In the genomic region with DNA sequence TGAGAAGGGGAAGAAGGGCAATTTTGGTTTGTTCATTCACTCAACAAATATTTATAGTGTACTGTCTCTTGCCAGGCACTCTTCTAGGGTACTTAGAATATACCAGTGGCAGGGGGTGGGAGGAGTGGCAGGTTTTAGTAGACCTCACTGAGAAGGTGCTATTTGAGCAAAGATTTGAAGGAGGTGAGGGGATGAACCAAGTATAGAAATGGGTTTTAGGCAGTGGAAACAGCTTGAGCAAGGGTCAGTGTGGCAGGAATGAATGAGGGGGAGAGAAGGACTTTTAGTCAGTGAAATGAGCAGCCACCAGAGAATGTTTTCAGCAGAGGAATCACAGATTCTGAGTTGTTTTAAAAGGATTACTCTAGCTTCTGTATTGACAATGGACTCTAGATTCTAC, we compare ENCODE assay signal across 15 cellular contexts. TPM values are rescaled to one million over a fixed set of nuclear protein-coding genes. Genes with fewer than 3 reads are reported as not detected.
DNase-seq lines count a peak whose midpoint lies in the region; ATAC-seq and TF ChIP-seq lines count a peak whose summit lies in the region.
"Had no signal": no experiment of that assay in that cellular context is flagged by ENCODE, and none has a peak within 500 bp of the region (broad histone marks: within the 10 kb centered on the region; RNA-seq: fewer than 3 reads in every experiment).

No MANE protein-coding gene starts in this region.

- H3K4me1 Mint-ChIP-seq in activated naive CD4-positive, alpha-beta T cell treated with anti-CD3 and anti-CD28 coated beads for 36 hours (ENCODE audit: low read depth), result peaks cover 42% of the 10 kb centered on the region
- peaks cover 51% of the 10 kb centered on the region for H3K4me1 Mint-ChIP-seq in dendritic cell treated with granulocyte-macrophage colony-stimulating factor and Interleukin-4, amounts not matched to agents 40 ng/mL and 50 ng/mL, for 4 days (ENCODE audit: low read depth)
- H3K4me1 Mint-ChIP-seq in stimulated activated naive CD8-positive, alpha-beta T cell treated with anti-CD3 and anti-CD28 coated beads, Interleukin-15, amount 100 ng/mL, for 72 hours, result peaks cover 46% of the 10 kb centered on the region

- peaks cover 29% of the 10 kb centered on the region for H3K79me2 ChIP-seq in OCI-LY7 (ENCODE audit: insufficient read depth, low read depth, low read length)

- H3K9me3 ChIP-seq in OCI-LY7 (ENCODE audit: low read length), result no peaks in the 10 kb centered on the region
- H3K9me3 ChIP-seq: breast epithelium, left ventricle myocardium inferior, ovary, vagina had no signal

- H3K27me3 Mint-ChIP-seq in activated naive CD4-positive, alpha-beta T cell treated with anti-CD3 and anti-CD28 coated beads for 36 hours (ENCODE audit: low read depth), result no peaks in the 10 kb centered on the region
- H3K27me3 Mint-ChIP-seq in dendritic cell treated with granulocyte-macrophage colony-stimulating factor and Interleukin-4, amounts not matched to agents 40 ng/mL and 50 ng/mL, for 4 days, result no peaks in the 10 kb centered on the region
- H3K27me3 Mint-ChIP-seq in stimulated activated naive CD8-positive, alpha-beta T cell treated with anti-CD3 and anti-CD28 coated beads, Interleukin-15, amount 100 ng/mL, for 72 hours, result no peaks in the 10 kb centered on the region

- intact Hi-C loops in activated naive CD4-positive, alpha-beta T cell treated with anti-CD3 and anti-CD28 coated beads for 36 hours (cut with micrococcal nuclease), result loop anchor here (5.0 kb wide), 1 partner anchor 337 kb away; a partner anchor contains a TSS
- intact Hi-C loops in OCI-LY7 (cut with micrococcal nuclease; ENCODE audit: unreplicated experiment), result loop anchor here (2.0 to 5.0 kb wide), 2 partner anchors 113 to 361 kb away; a partner anchor contains a TSS
- intact Hi-C loops in dendritic cell treated with granulocyte-macrophage colony-stimulating factor and Interleukin-4, amounts not matched to agents 40 ng/mL and 50 ng/mL, for 4 days (cut with micrococcal nuclease), result loop anchor here (2.0 kb wide), 1 partner anchor 61 kb away; a partner anchor contains a TSS

- H3K36me3 Mint-ChIP-seq in activated naive CD4-positive, alpha-beta T cell treated with anti-CD3 and anti-CD28 coated beads for 36 hours (ENCODE audit: low read depth), result peaks cover 48% of the 10 kb centered on the region
- H3K36me3 Mint-ChIP-seq in dendritic cell treated with granulocyte-macrophage colony-stimulating factor and Interleukin-4, amounts not matched to agents 40 ng/mL and 50 ng/mL, for 4 days (ENCODE audit: low read depth), result peaks cover 23% of the 10 kb centered on the region

- TF ChIP-seq CTCF in OCI-LY7 (conservative IDR thresholded peaks at IDR 0.05; ENCODE audit: low read length), result no peak

- H3K4me1 ChIP-seq in OCI-LY7 (ENCODE audit: insufficient read depth, low read length, poor library complexity, severe bottlenecking), result peaks cover 25% of the 10 kb centered on the region
- H3K4me1 ChIP-seq: breast epithelium had no signal

- H3K27ac Mint-ChIP-seq in activated naive CD4-positive, alpha-beta T cell treated with anti-CD3 and anti-CD28 coated beads for 36 hours, result no peak overlapping the region
- peak overlapping the region; percentile 74 for H3K27ac Mint-ChIP-seq in dendritic cell treated with granulocyte-macrophage colony-stimulating factor and Interleukin-4, amounts not matched to agents 40 ng/mL and 50 ng/mL, for 4 days
- peak overlapping the region in 1 of 2 donors; percentile 14 for H3K27ac Mint-ChIP-seq in stimulated activated naive CD8-positive, alpha-beta T cell treated with anti-CD3 and anti-CD28 coated beads, Interleukin-15, amount 100 ng/mL, for 72 hours

- POLR2A ChIA-PET in OCI-LY7 (lab: Charles Lee), result interaction anchor here (0.5 to 1.7 kb wide), 3 partner anchors 24 to 621 kb away, joined by 3 to 8 read pairs (median 6); no protein-coding TSS in a partner anchor

- H3K9me2 ChIP-seq in OCI-LY7 (ENCODE audit: insufficient read depth, low read length), result no peaks in the 10 kb centered on the region

- no TSS peak for BruUV-seq in OCI-LY7 (replicated peaks; lab: Mats Ljungman, UMichigan)

- H3K4me3 ChIP-seq in OCI-LY7 (ENCODE audit: low read depth, low read length, poor library complexity, severe bottlenecking), result peak overlapping the region; percentile 76
- H3K4me3 ChIP-seq: breast epithelium, left ventricle myocardium inferior, ovary, vagina had no signal

- H2AFZ ChIP-seq in OCI-LY7 (ENCODE audit: low read length), result peak overlapping the region; percentile 20; the same call in 1 of the 2 replicates

- peak overlapping the region; percentile 68 for H3K27ac ChIP-seq in OCI-LY7 (ENCODE audit: low read depth, low read length, poor library complexity, severe bottlenecking)
- H3K27ac ChIP-seq: breast epithelium, left ventricle myocardium inferior, ovary, vagina had no signal

- peak overlapping the region; percentile 56 for H3K4me3 Mint-ChIP-seq in activated naive CD4-positive, alpha-beta T cell treated with anti-CD3 and anti-CD28 coated beads for 36 hours
- H3K4me3 Mint-ChIP-seq in dendritic cell treated with granulocyte-macrophage colony-stimulating factor and Interleukin-4, amounts not matched to agents 40 ng/mL and 50 ng/mL, for 4 days, result peak overlapping the region; percentile 45
- peak overlapping the region; percentile 46 to 75 for H3K4me3 Mint-ChIP-seq in stimulated activated naive CD8-positive, alpha-beta T cell treated with anti-CD3 and anti-CD28 coated beads, Interleukin-15, amount 100 ng/mL, for 72 hours

- no peak for DNase-seq in activated naive CD4-positive, alpha-beta T cell treated with anti-CD3 and anti-CD28 coated beads for 36 hours
- DNase-seq in activated naive CD4-positive, alpha-beta T cell treated with Interleukin-2 at 50 U/mL for 16 hours, result no peak
- DNase-seq in OCI-LY7 (ENCODE audit: low spot score), result peak; percentile 28
- DNase-seq in stimulated activated naive CD8-positive, alpha-beta T cell treated with anti-CD3 and anti-CD28 coated beads, Interleukin-15, amount 100 ng/mL, for 72 hours, result no peak
- DNase-seq in GM19240 (ENCODE audit: insufficient read length, low spot score), result no peak
- no peak for DNase-seq in C1 segment of cervical spinal cord (lab: John Stamatoyannopoulos, UW)
- DNase-seq: left ventricle myocardium inferior; NCI-H2171 treated with DMSO at 0.1 percent for 48 hours; ovary; stimulated activated CD8-positive, alpha-beta memory T cell treated with anti-CD3 and anti-CD28 coated beads, Interleukin-4, amount 100 ng/mL, for 48 hours; T-helper 9 cell had no signal

- CTCF ChIA-PET in activated naive CD4-positive, alpha-beta T cell treated with anti-CD3 and anti-CD28 coated beads for 36 hours (lab: Charles Lee), result interaction anchor here (0.6 to 1.2 kb wide), 3 partner anchors 239 to 339 kb away, joined by 3 to 5 read pairs (median 5); no protein-coding TSS in a partner anchor
- CTCF ChIA-PET in OCI-LY7 (lab: Charles Lee; ENCODE audit: unreplicated experiment), result no interaction called here

- no peak for ATAC-seq in stimulated activated naive CD8-positive, alpha-beta T cell treated with anti-CD3 and anti-CD28 coated beads, Interleukin-15, amount 100 ng/mL, for 72 hours
- ATAC-seq in GM21381 (IDR thresholded peaks at IDR 0.05; ENCODE audit: unreplicated experiment), result no peak

- H3K4me2 ChIP-seq in OCI-LY7 (ENCODE audit: low read length), result peak overlapping the region; percentile 90

- H3K36me3 ChIP-seq in OCI-LY7 (ENCODE audit: insufficient read depth, low read length), result peaks cover 39% of the 10 kb centered on the region
- H3K36me3 ChIP-seq: breast epithelium, ovary had no signal

- no peaks in the 10 kb centered on the region for H4K20me1 ChIP-seq in OCI-LY7 (ENCODE audit: insufficient read depth, low read length)

- H3K9me3 Mint-ChIP-seq in activated naive CD4-positive, alpha-beta T cell treated with anti-CD3 and anti-CD28 coated beads for 36 hours, result no peaks in the 10 kb centered on the region
- no peaks in the 10 kb centered on the region for H3K9me3 Mint-ChIP-seq in dendritic cell treated with granulocyte-macrophage colony-stimulating factor and Interleukin-4, amounts not matched to agents 40 ng/mL and 50 ng/mL, for 4 days
- no peaks in the 10 kb centered on the region for H3K9me3 Mint-ChIP-seq in stimulated activated naive CD8-positive, alpha-beta T cell treated with anti-CD3 and anti-CD28 coated beads, Interleukin-15, amount 100 ng/mL, for 72 hours

RNA-seq across cellular contexts. Expression of a gene that starts 2.3 kb away (rescaled TPM):
- total RNA-seq in activated naive CD4-positive, alpha-beta T cell treated with anti-CD3 and anti-CD28 coated beads for 36 hours, result 10 to 100 TPM; 74.9 to 75.0 TPM
- 17.1 and 20.4 TPM in 2 replicates for total RNA-seq in OCI-LY7 (2014; rRNA removed; shearing (Covaris generic))
- total RNA-seq in OCI-LY7 (2022), result 49.5 and 53.5 TPM in 2 replicates

RNA-seq across cellular contexts. Expression of a gene that starts 13.3 kb away (rescaled TPM):
- 1 to 10 TPM; 3.5 to 3.7 TPM for total RNA-seq in activated naive CD4-positive, alpha-beta T cell treated with anti-CD3 and anti-CD28 coated beads for 36 hours
- total RNA-seq in OCI-LY7 (2014; rRNA removed; shearing (Covaris generic)), result 1.2 and 1.4 TPM in 2 replicates
- total RNA-seq in OCI-LY7 (2022), result 6.0 and 6.6 TPM in 2 replicates
- total RNA-seq: left ventricle myocardium inferior had no signal

RNA-seq across cellular contexts. Expression of a gene that starts 24.8 kb away (rescaled TPM):
- 1,000 to 10,000 TPM; 1,279 to 1,321 TPM for total RNA-seq in activated naive CD4-positive, alpha-beta T cell treated with anti-CD3 and anti-CD28 coated beads for 36 hours
- total RNA-seq in OCI-LY7 (2014; rRNA removed; shearing (Covaris generic)), result 1,560 and 1,723 TPM in 2 replicates
- total RNA-seq in OCI-LY7 (2022), result 879 and 892 TPM in 2 replicates
